Comparison of ENCODE assay signal across 13 cellular contexts in genomic region chr20:41064377-41064776, GRCh38. TPM values are rescaled to one million over a fixed set of nuclear protein-coding genes. Genes with fewer than 3 reads are reported as not detected.
DNase-seq lines count a peak whose midpoint lies in the region; ATAC-seq and TF ChIP-seq lines count a peak whose summit lies in the region.
"Had no signal": no experiment of that assay in that cellular context is flagged by ENCODE, and none has a peak within 500 bp of the region (broad histone marks: within the 10 kb centered on the region; RNA-seq: fewer than 3 reads in every experiment).

No MANE protein-coding gene starts in this region.

- H3K4me3 Mint-ChIP-seq in activated T-helper 17 cell treated with anti-CD3 and anti-CD28 coated beads, Interleukin-2, amount 50 U/mL, for 72 hours, result no peak overlapping the region
- no peak overlapping the region for H3K4me3 Mint-ChIP-seq in MCF 10A (ENCODE audit: unreplicated experiment)
- H3K4me3 Mint-ChIP-seq: mesothelial cell of epicardium had no signal

- intact Hi-C loops in spleen (cut with DNase I; ENCODE audit: low total_unique reads) (no loop called here), MCF 10A (cut with micrococcal nuclease) (no loop called here)

- POLR2A ChIA-PET in MCF 10A (lab: Yijun Ruan, JAX), result interaction anchor here (0.9 to 1.2 kb wide), 3 partner anchors 10 to 59 kb away, joined by 3 to 6 read pairs (median 4); no protein-coding TSS in a partner anchor

- H3K27ac ChIP-seq in effector memory CD4-positive, alpha-beta T cell (ENCODE audit: insufficient read depth, low read length, poor library complexity, severe bottlenecking), result no peak overlapping the region
- no peak overlapping the region for H3K27ac ChIP-seq in spleen
- H3K27ac ChIP-seq: prostate gland had no signal

- BruUV-seq in MCF 10A (replicated peaks; lab: Mats Ljungman, UMichigan), result no TSS peak

- no peaks in the 10 kb centered on the region for H3K9me3 ChIP-seq in HAP-1
- H3K9me3 ChIP-seq in effector memory CD4-positive, alpha-beta T cell (ENCODE audit: control insufficient read depth, low read length), result no peaks in the 10 kb centered on the region
- no peaks in the 10 kb centered on the region for H3K9me3 ChIP-seq in spleen
- H3K9me3 ChIP-seq: prostate gland had no signal

- H3K4me1 Mint-ChIP-seq in activated T-helper 17 cell treated with anti-CD3 and anti-CD28 coated beads, Interleukin-2, amount 50 U/mL, for 72 hours, result peaks cover 24% of the 10 kb centered on the region
- H3K4me1 Mint-ChIP-seq in MCF 10A (ENCODE audit: insufficient read depth, unreplicated experiment), result peaks cover 22% of the 10 kb centered on the region
- H3K4me1 Mint-ChIP-seq: mesothelial cell of epicardium had no signal

- H3K27me3 Mint-ChIP-seq in activated T-helper 17 cell treated with anti-CD3 and anti-CD28 coated beads, Interleukin-2, amount 50 U/mL, for 72 hours, result no peaks in the 10 kb centered on the region
- H3K27me3 Mint-ChIP-seq in MCF 10A (ENCODE audit: insufficient read depth, unreplicated experiment), result no peaks in the 10 kb centered on the region

- TF ChIP-seq POLR2A in spleen (IDR thresholded peaks at IDR 0.05), result no peak

- H3K27ac Mint-ChIP-seq in activated T-helper 17 cell treated with anti-CD3 and anti-CD28 coated beads, Interleukin-2, amount 50 U/mL, for 72 hours, result peak overlapping the region; percentile 0
- no peak overlapping the region for H3K27ac Mint-ChIP-seq in MCF 10A (ENCODE audit: low read depth, unreplicated experiment)
- H3K27ac Mint-ChIP-seq: mesothelial cell of epicardium had no signal

- TF ChIP-seq CTCF in spleen (IDR thresholded peaks at IDR 0.05 in 8 of 11, conservative IDR thresholded peaks at IDR 0.05 in 3 of 11) (no peak), MCF 10A (IDR thresholded peaks at IDR 0.05; ENCODE audit: unreplicated experiment) (no peak)

- no peaks in the 10 kb centered on the region for H3K9me3 Mint-ChIP-seq in activated T-helper 17 cell treated with anti-CD3 and anti-CD28 coated beads, Interleukin-2, amount 50 U/mL, for 72 hours
- no peaks in the 10 kb centered on the region for H3K9me3 Mint-ChIP-seq in MCF 10A (ENCODE audit: unreplicated experiment)
- H3K9me3 Mint-ChIP-seq: activated naive CD4-positive, alpha-beta T cell treated with anti-CD3 and anti-CD28 coated beads, Interleukin-2, amount 50 U/mL, for 72 hours had no signal

- no peak for DNase-seq in HAP-1 (ENCODE audit: low spot score in 2 of 2)
- no peak for DNase-seq in effector memory CD4-positive, alpha-beta T cell
- no peak for DNase-seq in spleen
- DNase-seq in MCF 10A (ENCODE audit: unreplicated experiment), result no peak
- DNase-seq: KG1; stimulated activated CD4-positive, alpha-beta T cell treated with anti-CD3 and anti-CD28 coated beads, Interleukin-4, amount 100 ng/mL, for 1 hour had no signal

- peaks cover 84% of the 10 kb centered on the region for H3K36me3 Mint-ChIP-seq in activated T-helper 17 cell treated with anti-CD3 and anti-CD28 coated beads, Interleukin-2, amount 50 U/mL, for 72 hours (ENCODE audit: low read depth)
- H3K36me3 Mint-ChIP-seq in MCF 10A (ENCODE audit: insufficient read depth, unreplicated experiment), result peaks cover 64% of the 10 kb centered on the region

- H3K36me3 ChIP-seq in HAP-1 (replicated peaks), result peaks cover 40% of the 10 kb centered on the region
- H3K36me3 ChIP-seq in effector memory CD4-positive, alpha-beta T cell (ENCODE audit: control insufficient read depth, insufficient read depth, low read length), result peaks cover 8% of the 10 kb centered on the region
- peaks cover 0 to 79% (median 25%) of the 10 kb centered on the region in 6 donors for H3K36me3 ChIP-seq in spleen
- H3K36me3 ChIP-seq: prostate gland had no signal

- ATAC-seq in GM18520 (IDR thresholded peaks at IDR 0.05; ENCODE audit: unreplicated experiment), result peak; percentile 60
- ATAC-seq in GM21381 (IDR thresholded peaks at IDR 0.05; ENCODE audit: unreplicated experiment), result peak; percentile 62
- peak; percentile 73 for ATAC-seq in HG03066 (IDR thresholded peaks at IDR 0.05; ENCODE audit: low read depth, unreplicated experiment)
- ATAC-seq in activated T-helper 17 cell treated with anti-CD3 and anti-CD28 coated beads, Interleukin-2, amount 50 U/mL, for 72 hours (replicated peaks), result no peak
- ATAC-seq: activated naive CD4-positive, alpha-beta T cell treated with anti-CD3 and anti-CD28 coated beads, Interleukin-2, amount 50 U/mL, for 72 hours had no signal

- H3K4me3 ChIP-seq in HAP-1 (no peak overlapping the region), spleen (no peak overlapping the region)
- no peak overlapping the region for H3K4me3 ChIP-seq in effector memory CD4-positive, alpha-beta T cell (ENCODE audit: insufficient read depth, low read depth, low read length, poor library complexity, severe bottlenecking)
- H3K4me3 ChIP-seq: prostate gland had no signal

- H3K4me1 ChIP-seq in HAP-1 (no peaks in the 10 kb centered on the region; the same call in 1 of the 2 replicates), spleen (peaks cover 0 to 82% (median 25%) of the 10 kb centered on the region in 6 donors)
- no peaks in the 10 kb centered on the region for H3K4me1 ChIP-seq in effector memory CD4-positive, alpha-beta T cell (ENCODE audit: control insufficient read depth, insufficient read depth, low read length, poor library complexity, severe bottlenecking)
- H3K4me1 ChIP-seq: prostate gland had no signal

- in situ Hi-C loops in HAP-1 (cut with MboI; ENCODE audit: low sequenced_read_pairs), result no loop called here

- CTCF ChIA-PET in MCF 10A (lab: Yijun Ruan, JAX), result interaction anchor here (0.7 to 1.3 kb wide), 3 partner anchors 74 to 102 kb away, joined by 3 to 7 read pairs (median 4); no protein-coding TSS in a partner anchor

- no peaks in the 10 kb centered on the region for H3K27me3 ChIP-seq in HAP-1 (ENCODE audit: low read depth)
- H3K27me3 ChIP-seq in effector memory CD4-positive, alpha-beta T cell (replicated peaks; ENCODE audit: control insufficient read depth, insufficient read depth, low read length, poor library complexity, severe bottlenecking), result no peaks in the 10 kb centered on the region
- H3K27me3 ChIP-seq in spleen (replicated peaks in 1 of 7), result no peaks in the 10 kb centered on the region

- WGBS in spleen, 5 donors, result 61 to 77% (median 66%) methylated on average over 1 of the region's 1 CpG

RNA-seq across cellular contexts. Expression of gene TOP1, which starts 35.8 kb away (rescaled TPM):
- 10 to 100 TPM; 62.4 to 82.8 TPM for total RNA-seq in activated T-helper 17 cell treated with anti-CD3 and anti-CD28 coated beads, Interleukin-2, amount 50 U/mL, for 72 hours
- 10 to 100 TPM; 40.3 to 74.6 (median 52.7) TPM for total RNA-seq in spleen
- 10 to 100 TPM; 20.7 to 32.0 (median 27.4) TPM for polyA plus RNA-seq in spleen
- total RNA-seq in MCF 10A (2022), result 141 and 174 TPM in 2 replicates
